9 cellular contexts compared by ENCODE assay signal in genomic region chr3:192812736-192813383, GRCh38.
DNase-seq lines count a peak whose midpoint lies in the region; ATAC-seq, FAIRE-seq and TF ChIP-seq lines count a peak whose summit lies in the region.
"Had no signal": no experiment of that assay in that cellular context is flagged by ENCODE, and none has a peak within 500 bp of the region (broad histone marks: within the 10 kb centered on the region; RNA-seq: fewer than 3 reads in every experiment).

No MANE protein-coding gene starts in this region.

- H3K27ac Mint-ChIP-seq in stimulated activated effector memory CD8-positive, alpha-beta T cell treated with anti-CD3 and anti-CD28 coated beads, Interleukin-12 subunit alpha, Interleukin-12 subunit beta, amount 100 ng/mL, for 72 hours, result no peak overlapping the region
- H3K27ac Mint-ChIP-seq: IgD-negative memory B cell had no signal

- no peak overlapping the region for H3K4me3 Mint-ChIP-seq in stimulated activated effector memory CD8-positive, alpha-beta T cell treated with anti-CD3 and anti-CD28 coated beads, Interleukin-12 subunit alpha, Interleukin-12 subunit beta, amount 100 ng/mL, for 72 hours
- H3K4me3 Mint-ChIP-seq: IgD-negative memory B cell had no signal

- ATAC-seq in pancreas (peak in 3 of 4 donors; percentile 77 to 84 (median 82)), GM19452 (IDR thresholded peaks at IDR 0.05; ENCODE audit: unreplicated experiment) (no peak), GM21367 (IDR thresholded peaks at IDR 0.05; ENCODE audit: unreplicated experiment) (no peak)
- no peak for ATAC-seq in stimulated activated effector memory CD8-positive, alpha-beta T cell treated with anti-CD3 and anti-CD28 coated beads, Interleukin-12 subunit alpha, Interleukin-12 subunit beta, amount 100 ng/mL, for 72 hours

- no peaks in the 10 kb centered on the region for H3K9me3 Mint-ChIP-seq in stimulated activated effector memory CD8-positive, alpha-beta T cell treated with anti-CD3 and anti-CD28 coated beads, Interleukin-12 subunit alpha, Interleukin-12 subunit beta, amount 100 ng/mL, for 72 hours
- H3K9me3 Mint-ChIP-seq: IgD-negative memory B cell had no signal

- no peaks in the 10 kb centered on the region for H3K36me3 Mint-ChIP-seq in stimulated activated effector memory CD8-positive, alpha-beta T cell treated with anti-CD3 and anti-CD28 coated beads, Interleukin-12 subunit alpha, Interleukin-12 subunit beta, amount 100 ng/mL, for 72 hours
- H3K36me3 Mint-ChIP-seq: IgD-negative memory B cell had no signal

- intact Hi-C loops in pancreas (cut with DNase I), result loop anchor here (2.0 to 10.0 kb wide), 3 partner anchors 222 to 762 kb away; no protein-coding TSS in a partner anchor

- no peak overlapping the region for H3K27ac ChIP-seq in pancreas

- H3K4me1 ChIP-seq in pancreas, result no peaks in the 10 kb centered on the region

- TF ChIP-seq CTCF in pancreas (IDR thresholded peaks at IDR 0.05), result peak in 3 of 4 donors; percentile 27 to 39 (median 36)

- 14% methylated on average over 4 of the region's 4 CpGs for WGBS in pancreas, 2 donors

- no peaks in the 10 kb centered on the region for H3K9me3 ChIP-seq in pancreas

- DNase-seq in COR-L47 (lab: John Stamatoyannopoulos, UW) (peak; percentile 60), HT1080 (ENCODE audit: low read depth) (peak; percentile 61), OCI-M1 (lab: John Stamatoyannopoulos, UW) (peak; percentile 46), fibroblast of gingiva (ENCODE audit: low read depth) (peak; percentile 50), pancreas (peak in 1 of 6 donors; percentile 34)
- DNase-seq in stimulated activated effector memory CD8-positive, alpha-beta T cell treated with anti-CD3 and anti-CD28 coated beads, Interleukin-12 subunit alpha, Interleukin-12 subunit beta, amount 100 ng/mL, for 72 hours (ENCODE audit: low spot score in 2 of 2), result no peak

- peak; percentile 5 for FAIRE-seq in pancreas (lab: Jason Lieb, UNC)

- H3K36me3 ChIP-seq in pancreas, result no peaks in the 10 kb centered on the region

- no peak overlapping the region for H3K4me3 ChIP-seq in pancreas

- H3K4me1 Mint-ChIP-seq in stimulated activated effector memory CD8-positive, alpha-beta T cell treated with anti-CD3 and anti-CD28 coated beads, Interleukin-12 subunit alpha, Interleukin-12 subunit beta, amount 100 ng/mL, for 72 hours, result peaks cover 14% of the 10 kb centered on the region
- H3K4me1 Mint-ChIP-seq: IgD-negative memory B cell had no signal

- no peaks in the 10 kb centered on the region for H3K27me3 ChIP-seq in pancreas

Comparison
In these comparisons a context has a peak if more than half of its experiments do, and no peak if none do; other contexts are left out.
1. DNase-seq: peak in COR-L47 (single experiment), HT1080 (single experiment), OCI-M1 (single experiment) and fibroblast of gingiva (single experiment); none in stimulated activated effector memory CD8-positive, alpha-beta T cell treated with anti-CD3 and anti-CD28 coated beads, Interleukin-12 subunit alpha, Interleukin-12 subunit beta, amount 100 ng/mL, for 72 hours (0 of 2).
2. ATAC-seq: peak in pancreas (3 of 4); none in GM19452 (single experiment), GM21367 (single experiment) and stimulated activated effector memory CD8-positive, alpha-beta T cell treated with anti-CD3 and anti-CD28 coated beads, Interleukin-12 subunit alpha, Interleukin-12 subunit beta, amount 100 ng/mL, for 72 hours (single experiment).